Comparison of ENCODE assay signal across 34 cellular contexts in genomic region chr4:14581741-14582140, GRCh38.
"Had no signal": no experiment of that assay in that cellular context is flagged by ENCODE, and none has a peak within 500 bp of the region (broad histone marks: within the 10 kb centered on the region; RNA-seq: fewer than 3 reads in every experiment).

No MANE protein-coding gene starts in this region.

- H3K27ac ChIP-seq: ascending aorta had no signal

- H3K9me3 ChIP-seq: ascending aorta had no signal

- H3K27me3 Mint-ChIP-seq: activated CD4-positive, alpha-beta T cell treated with anti-CD3 and anti-CD28 coated beads, Interleukin-2, amount 10 ng/mL, durations not matched to agents 24 days and 14 days; activated naive CD4-positive, alpha-beta T cell treated with anti-CD3 and anti-CD28 coated beads, Interleukin-2, amount 10 ng/mL, durations not matched to agents 7 days and 5 days; central memory CD8-positive, alpha-beta T cell had no signal

- H3K4me3 Mint-ChIP-seq: activated B cell treated with CpG ODN at 0.5 μM for 24 hours; activated CD4-positive, alpha-beta memory T cell treated with anti-CD3 and anti-CD28 coated beads for 36 hours; activated CD4-positive, alpha-beta T cell treated with anti-CD3 and anti-CD28 coated beads, Interleukin-2, amount 10 ng/mL, durations not matched to agents 24 days and 14 days; activated CD8-positive, alpha-beta T cell treated with anti-CD3 and anti-CD28 coated beads for 36 hours; activated naive CD4-positive, alpha-beta T cell treated with anti-CD3 and anti-CD28 coated beads, Interleukin-2, amount 10 ng/mL, durations not matched to agents 7 days and 5 days; activated naive CD4-positive, alpha-beta T cell treated with anti-CD3 and anti-CD28 coated beads, Interleukin-2, amount 50 U/mL, for 24 hours; activated naive CD8-positive, alpha-beta T cell; activated naive CD8-positive, alpha-beta T cell treated with anti-CD3 and anti-CD28 coated beads, Interleukin-2, amount 10 ng/mL, durations not matched to agents 7 days and 5 days; activated naive CD8-positive, alpha-beta T cell treated with anti-CD3 and anti-CD28 coated beads, Interleukin-2, amount 50 U/mL, for 24 hours; activated T-cell treated with anti-CD3 and anti-CD28 coated beads, Interleukin-2, amount 50 U/mL, for 24 hours; brain; central memory CD8-positive, alpha-beta T cell; T-helper 1 cell treated with Interleukin-12 subunit alpha and Interleukin-12 subunit beta and Interleukin-4 antibody, amounts not matched to agents 30 μg/mL and 1 μg/mL, for 36 hours; T-helper 2 cell treated with Interferon-gamma antibody and Interleukin-4, amounts not matched to agents 5 μg/mL and 100 μg/mL, for 36 hours had no signal

- FAIRE-seq: TTC549 had no signal

- H3K27ac Mint-ChIP-seq: activated B cell treated with CpG ODN at 0.5 μM for 24 hours; activated CD4-positive, alpha-beta memory T cell treated with anti-CD3 and anti-CD28 coated beads for 36 hours; activated CD4-positive, alpha-beta T cell treated with anti-CD3 and anti-CD28 coated beads, Interleukin-2, amount 10 ng/mL, durations not matched to agents 24 days and 14 days; activated CD8-positive, alpha-beta T cell treated with anti-CD3 and anti-CD28 coated beads for 36 hours; activated naive CD4-positive, alpha-beta T cell treated with anti-CD3 and anti-CD28 coated beads, Interleukin-2, amount 10 ng/mL, durations not matched to agents 7 days and 5 days; activated naive CD4-positive, alpha-beta T cell treated with anti-CD3 and anti-CD28 coated beads, Interleukin-2, amount 50 U/mL, for 24 hours; activated naive CD8-positive, alpha-beta T cell; activated naive CD8-positive, alpha-beta T cell treated with anti-CD3 and anti-CD28 coated beads, Interleukin-2, amount 10 ng/mL, durations not matched to agents 7 days and 5 days; activated naive CD8-positive, alpha-beta T cell treated with anti-CD3 and anti-CD28 coated beads, Interleukin-2, amount 50 U/mL, for 24 hours; activated T-cell treated with anti-CD3 and anti-CD28 coated beads, Interleukin-2, amount 50 U/mL, for 24 hours; activated T-helper 2 cell treated with anti-CD3 and anti-CD28 coated beads, Interferon-gamma antibody, Interleukin-2, Interleukin-4, amounts not matched to agents 10 μg/mL and 5 μg/mL and 100 μg/mL, durations not matched to agents 14 hours and 24 hours and 36 hours; brain; T-helper 1 cell treated with Interleukin-12 subunit alpha and Interleukin-12 subunit beta and Interleukin-4 antibody, amounts not matched to agents 30 μg/mL and 1 μg/mL, for 36 hours; T-helper 2 cell treated with Interferon-gamma antibody and Interleukin-4, amounts not matched to agents 5 μg/mL and 100 μg/mL, for 36 hours had no signal

- ATAC-seq: activated CD8-positive, alpha-beta T cell treated with anti-CD3 and anti-CD28 coated beads for 36 hours; activated naive CD8-positive, alpha-beta T cell treated with anti-CD3 and anti-CD28 coated beads, Interleukin-2, amount 50 U/mL, for 24 hours had no signal

- H3K4me1 Mint-ChIP-seq: activated B cell treated with CpG ODN at 0.5 μM for 24 hours; activated CD4-positive, alpha-beta T cell treated with anti-CD3 and anti-CD28 coated beads, Interleukin-2, amount 10 ng/mL, durations not matched to agents 24 days and 14 days; activated naive CD4-positive, alpha-beta T cell treated with anti-CD3 and anti-CD28 coated beads, Interleukin-2, amount 10 ng/mL, durations not matched to agents 7 days and 5 days; activated naive CD4-positive, alpha-beta T cell treated with anti-CD3 and anti-CD28 coated beads, Interleukin-2, amount 50 U/mL, for 24 hours; activated naive CD8-positive, alpha-beta T cell treated with anti-CD3 and anti-CD28 coated beads, Interleukin-2, amount 10 ng/mL, durations not matched to agents 7 days and 5 days; activated naive CD8-positive, alpha-beta T cell treated with anti-CD3 and anti-CD28 coated beads, Interleukin-2, amount 50 U/mL, for 24 hours; central memory CD8-positive, alpha-beta T cell had no signal

- H3K9me3 Mint-ChIP-seq: activated B cell treated with CpG ODN at 0.5 μM for 24 hours; activated CD4-positive, alpha-beta memory T cell treated with anti-CD3 and anti-CD28 coated beads for 36 hours; activated naive CD8-positive, alpha-beta T cell treated with anti-CD3 and anti-CD28 coated beads, Interleukin-2, amount 50 U/mL, for 24 hours; activated T-cell treated with anti-CD3 and anti-CD28 coated beads, Interleukin-2, amount 50 U/mL, for 24 hours; activated T-helper 2 cell treated with anti-CD3 and anti-CD28 coated beads, Interferon-gamma antibody, Interleukin-2, Interleukin-4, amounts not matched to agents 10 μg/mL and 5 μg/mL and 100 μg/mL, durations not matched to agents 14 hours and 24 hours and 36 hours; T-helper 1 cell treated with Interleukin-12 subunit alpha and Interleukin-12 subunit beta and Interleukin-4 antibody, amounts not matched to agents 30 μg/mL and 1 μg/mL, for 36 hours; T-helper 2 cell treated with Interferon-gamma antibody and Interleukin-4, amounts not matched to agents 5 μg/mL and 100 μg/mL, for 36 hours had no signal

- H3K36me3 ChIP-seq: ascending aorta had no signal

- H3K36me3 Mint-ChIP-seq: activated CD4-positive, alpha-beta memory T cell treated with anti-CD3 and anti-CD28 coated beads for 36 hours; activated naive CD4-positive, alpha-beta T cell treated with anti-CD3 and anti-CD28 coated beads, Interleukin-2, amount 10 ng/mL, durations not matched to agents 7 days and 5 days; activated naive CD4-positive, alpha-beta T cell treated with anti-CD3 and anti-CD28 coated beads, Interleukin-2, amount 50 U/mL, for 24 hours; activated naive CD8-positive, alpha-beta T cell; activated naive CD8-positive, alpha-beta T cell treated with anti-CD3 and anti-CD28 coated beads, Interleukin-2, amount 10 ng/mL, durations not matched to agents 7 days and 5 days; brain had no signal

- H3K27me3 ChIP-seq: ascending aorta had no signal

- H3K4me3 ChIP-seq: ascending aorta had no signal

- DNase-seq: activated B cell treated with CpG ODN at 0.5 μM for 24 hours; activated CD4-positive, alpha-beta memory T cell treated with anti-CD3 and anti-CD28 coated beads for 36 hours; activated CD4-positive, alpha-beta T cell treated with anti-CD3 and anti-CD28 coated beads for 4 hours; activated CD4-positive, alpha-beta T cell treated with anti-CD3 and anti-CD28 coated beads, Interleukin-2, amount 10 ng/mL, durations not matched to agents 24 days and 14 days; activated CD4-positive, alpha-beta T cell treated with anti-CD3 and anti-CD28 coated beads, Interleukin-2, amount 50 U/mL, for 1 hour; activated CD4-positive, alpha-beta T cell treated with anti-CD3 and anti-CD28 coated beads, Interleukin-2, amount 50 U/mL, for 4 hours; activated CD4-positive, CD25-positive, alpha-beta regulatory T cell treated with anti-CD3 and anti-CD28 coated beads, Interleukin-2, amount 50 U/mL, for 72 hours; activated CD8-positive, alpha-beta memory T cell treated with anti-CD3 and anti-CD28 coated beads, Interleukin-2, amount 50 U/mL, for 48 hours; activated CD8-positive, alpha-beta T cell treated with anti-CD3 and anti-CD28 coated beads for 36 hours; activated effector memory CD4-positive, alpha-beta T cell treated with Interleukin-2 at 50 U/mL for 16 hours; activated gamma-delta T cell; activated naive CD4-positive, alpha-beta T cell treated with anti-CD3 and anti-CD28 coated beads, Interleukin-2, amount 10 ng/mL, durations not matched to agents 7 days and 5 days; activated naive CD4-positive, alpha-beta T cell treated with Interleukin-2 at 50 U/mL for 16 hours; activated naive CD8-positive, alpha-beta T cell treated with anti-CD3 and anti-CD28 coated beads, Interleukin-2, amount 10 ng/mL, durations not matched to agents 7 days and 5 days; activated naive CD8-positive, alpha-beta T cell treated with anti-CD3 and anti-CD28 coated beads, Interleukin-2, amount 50 U/mL, for 24 hours; activated T-cell treated with anti-CD3 and anti-CD28 coated beads, Interleukin-2, amount 50 U/mL, for 24 hours; activated T-cell treated with anti-CD3 and anti-CD28 coated beads, Interleukin-2, amount 50 U/mL, for 48 hours; amygdala; anterior cingulate cortex; caudate nucleus; cerebellar nuclear complex; SW 1271; T-helper 1 cell; T-helper 2 cell; T-helper 9 cell had no signal

- H3K4me1 ChIP-seq: ascending aorta had no signal
